ENCODE assay signal across 8 cellular contexts in genomic region chr7:1028775-1029636, GRCh38. TPM values are rescaled to one million over a fixed set of nuclear protein-coding genes. Genes with fewer than 3 reads are reported as not detected.
DNase-seq lines count a peak whose midpoint lies in the region; ATAC-seq and TF ChIP-seq lines count a peak whose summit lies in the region.

No MANE protein-coding gene starts in this region.

- H3K27me3 ChIP-seq in thyroid gland = no peaks in the 10 kb centered on the region

- POLR2A ChIA-PET in activated naive CD8-positive, alpha-beta T cell treated with anti-CD3 and anti-CD28 coated beads, Interleukin-2, amount 10 ng/mL, durations not matched to agents 7 days and 5 days (lab: Charles Lee) = interaction anchor here (0.6 to 0.8 kb wide), 2 partner anchors 14 to 32 kb away, joined by 3 read pairs; no protein-coding TSS in a partner anchor

- TF ChIP-seq POLR2A in thyroid gland (IDR thresholded peaks at IDR 0.05) = no peak

- H3K36me3 Mint-ChIP-seq in activated naive CD8-positive, alpha-beta T cell treated with anti-CD3 and anti-CD28 coated beads, Interleukin-2, amount 10 ng/mL, durations not matched to agents 7 days and 5 days = peaks cover 1% of the 10 kb centered on the region
- H3K36me3 Mint-ChIP-seq in glutamatergic neuron (ENCODE audit: unreplicated experiment) = peaks cover under 1% of the 10 kb centered on the region

- H3K27ac ChIP-seq in thyroid gland = peak overlapping the region; percentile 88 to 96 (median 93)

- intact Hi-C loops in thyroid gland (cut with DNase I) = no loop called here

- no peaks in the 10 kb centered on the region for H3K9me3 ChIP-seq in thyroid gland

- peaks cover 0 to 6% of the 10 kb centered on the region in 2 donors for H3K36me3 ChIP-seq in thyroid gland

- H3K4me1 Mint-ChIP-seq in activated naive CD8-positive, alpha-beta T cell treated with anti-CD3 and anti-CD28 coated beads, Interleukin-2, amount 10 ng/mL, durations not matched to agents 7 days and 5 days = peaks cover 23% of the 10 kb centered on the region
- peaks cover 27% of the 10 kb centered on the region for H3K4me1 Mint-ChIP-seq in glutamatergic neuron (ENCODE audit: low read depth, unreplicated experiment)

- H3K4me3 ChIP-seq in thyroid gland (replicated peaks in 1 of 3) = peak overlapping the region in 1 of 3 donors; percentile 90

- TF ChIP-seq CTCF in glutamatergic neuron (IDR thresholded peaks at IDR 0.05; ENCODE audit: partially characterized antibody, unreplicated experiment) (no peak), omental fat pad (IDR thresholded peaks at IDR 0.05) (no peak), thyroid gland (IDR thresholded peaks at IDR 0.05) (no peak)

- H3K27me3 Mint-ChIP-seq in activated naive CD8-positive, alpha-beta T cell treated with anti-CD3 and anti-CD28 coated beads, Interleukin-2, amount 10 ng/mL, durations not matched to agents 7 days and 5 days = no peaks in the 10 kb centered on the region
- peaks cover 8% of the 10 kb centered on the region for H3K27me3 Mint-ChIP-seq in glutamatergic neuron (ENCODE audit: unreplicated experiment)

- WGBS in thyroid gland, 2 donors = 55 to 88% methylated on average over 10 to 14 of the region's 18 CpGs

- peak overlapping the region; percentile 86 for H3K4me3 Mint-ChIP-seq in activated naive CD8-positive, alpha-beta T cell treated with anti-CD3 and anti-CD28 coated beads, Interleukin-2, amount 10 ng/mL, durations not matched to agents 7 days and 5 days
- peak overlapping the region; percentile 74 for H3K4me3 Mint-ChIP-seq in glutamatergic neuron (ENCODE audit: unreplicated experiment)

- peak; percentile 94 for ATAC-seq in SK-N-SH treated with all-trans-retinoic acid at 6 μM for 48 hours
- peak; percentile 62 for ATAC-seq in activated naive CD8-positive, alpha-beta T cell treated with anti-CD3 and anti-CD28 coated beads, Interleukin-2, amount 10 ng/mL, durations not matched to agents 7 days and 5 days (ENCODE audit: low read depth)
- peak; percentile 90 for ATAC-seq in omental fat pad (ENCODE audit: low FRiP score)
- ATAC-seq in HG03108 (IDR thresholded peaks at IDR 0.05; ENCODE audit: unreplicated experiment) = no peak

- no peaks in the 10 kb centered on the region for H3K9me3 Mint-ChIP-seq in activated naive CD8-positive, alpha-beta T cell treated with anti-CD3 and anti-CD28 coated beads, Interleukin-2, amount 10 ng/mL, durations not matched to agents 7 days and 5 days
- peaks cover 14% of the 10 kb centered on the region for H3K9me3 Mint-ChIP-seq in glutamatergic neuron (ENCODE audit: unreplicated experiment)

- peaks cover 8 to 22% of the 10 kb centered on the region in 2 donors for H3K4me1 ChIP-seq in thyroid gland

- peak overlapping the region; percentile 86 for H3K27ac Mint-ChIP-seq in activated naive CD8-positive, alpha-beta T cell treated with anti-CD3 and anti-CD28 coated beads, Interleukin-2, amount 10 ng/mL, durations not matched to agents 7 days and 5 days
- H3K27ac Mint-ChIP-seq in glutamatergic neuron (ENCODE audit: unreplicated experiment) = peak overlapping the region; percentile 75

- peak; percentile 98 for DNase-seq in Daoy (ENCODE audit: low read depth)
- peak; percentile 99 for DNase-seq in HuH-7.5 (ENCODE audit: low spot score)
- DNase-seq in activated naive CD8-positive, alpha-beta T cell treated with anti-CD3 and anti-CD28 coated beads, Interleukin-2, amount 10 ng/mL, durations not matched to agents 7 days and 5 days = peak; percentile 60
- DNase-seq in glutamatergic neuron = peak; percentile 56
- DNase-seq in omental fat pad (ENCODE audit: low spot score) = peak; percentile 47
- DNase-seq in thyroid gland = peak; percentile 89 to 91

TF ChIP-seq in SK-N-SH treated with all-trans-retinoic acid at 6 μM for 48 hours, 23 proteins besides CTCF, POLR2A, EP300 and RAD21:
- no peak for TF ChIP-seq PPARA (CRISPR knock-in tag; IDR thresholded peaks at IDR 0.05; ENCODE audit: borderline replicate concordance)
- no peak for TF ChIP-seq BACH2 (CRISPR knock-in tag; IDR thresholded peaks at IDR 0.05; ENCODE audit: borderline replicate concordance)
- no peak for TF ChIP-seq TSHZ2 (CRISPR knock-in tag; IDR thresholded peaks at IDR 0.05)
- no peak for TF ChIP-seq ZNF70 (CRISPR knock-in tag; IDR thresholded peaks at IDR 0.05)
- no peak for TF ChIP-seq TOX (CRISPR knock-in tag; IDR thresholded peaks at IDR 0.05; ENCODE audit: borderline replicate concordance)
- TF ChIP-seq ZNF565 (CRISPR knock-in tag; conservative IDR thresholded peaks at IDR 0.05; ENCODE audit: low read depth) = no peak
- TF ChIP-seq CSDC2 (CRISPR knock-in tag; IDR thresholded peaks at IDR 0.05) = no peak
- TF ChIP-seq ZC3H10 (CRISPR knock-in tag; IDR thresholded peaks at IDR 0.05) = no peak
- no peak for TF ChIP-seq SNAI2 (CRISPR knock-in tag; IDR thresholded peaks at IDR 0.05)
- no peak for TF ChIP-seq ZNF8 (CRISPR knock-in tag; IDR thresholded peaks at IDR 0.05)

RNA-seq across cellular contexts. Expression of gene GPR146, which starts 15.3 kb away (rescaled TPM):
- total RNA-seq in Daoy (2014; rRNA removed; shearing (Covaris generic)) = 0.17 and 1.1 TPM in 2 replicates
- 1 to 10 TPM; 2.1 to 4.1 TPM for total RNA-seq in activated naive CD8-positive, alpha-beta T cell treated with anti-CD3 and anti-CD28 coated beads, Interleukin-2, amount 10 ng/mL, durations not matched to agents 7 days and 5 days
- total RNA-seq in glutamatergic neuron (ENCODE audit: unreplicated experiment) (3.1 TPM), omental fat pad (10 to 100 TPM; 29.6 to 89.8 (median 56.9) TPM), thyroid gland (10 to 100 TPM in 3 of 4 donors, 1 to 10 TPM in 1; 8.7 to 49.4 (median 32.7) TPM)

RNA-seq across cellular contexts. Expression of gene CYP2W1, which starts 46.0 kb away (rescaled TPM):
- total RNA-seq in Daoy (2014; rRNA removed; shearing (Covaris generic)) = not detected in 2 replicates
- total RNA-seq in activated naive CD8-positive, alpha-beta T cell treated with anti-CD3 and anti-CD28 coated beads, Interleukin-2, amount 10 ng/mL, durations not matched to agents 7 days and 5 days = not detected
- total RNA-seq in glutamatergic neuron (ENCODE audit: unreplicated experiment) (1.3 TPM), omental fat pad (not detected), thyroid gland (not detected)

RNA-seq across cellular contexts. Expression of gene COX19, which starts 53.7 kb away (rescaled TPM):
- total RNA-seq in Daoy (2014; rRNA removed; shearing (Covaris generic)) = 8.9 and 11.5 TPM in 2 replicates
- 10 to 100 TPM; 26.2 to 29.3 TPM for total RNA-seq in activated naive CD8-positive, alpha-beta T cell treated with anti-CD3 and anti-CD28 coated beads, Interleukin-2, amount 10 ng/mL, durations not matched to agents 7 days and 5 days
- total RNA-seq in glutamatergic neuron (ENCODE audit: unreplicated experiment) = 18.4 TPM
- total RNA-seq in omental fat pad = 10 to 100 TPM in 2 of 4 donors, 1 to 10 TPM in 2; 8.1 to 16.9 (median 10.0) TPM
- total RNA-seq in thyroid gland = 10 to 100 TPM in 3 of 4 donors, 1 to 10 TPM in 1; 8.2 to 28.2 (median 17.8) TPM

RNA-seq across cellular contexts. Expression of gene GPER1, which starts 58.9 kb away (rescaled TPM):
- 0.40 and 4.5 TPM in 2 replicates for total RNA-seq in Daoy (2014; rRNA removed; shearing (Covaris generic))
- total RNA-seq in activated naive CD8-positive, alpha-beta T cell treated with anti-CD3 and anti-CD28 coated beads, Interleukin-2, amount 10 ng/mL, durations not matched to agents 7 days and 5 days = under 1 TPM; 0.19 to 0.26 TPM
- total RNA-seq in glutamatergic neuron (ENCODE audit: unreplicated experiment) (0.59 TPM), omental fat pad (10 to 100 TPM in 1 of 4 donors, 1 to 10 TPM in 3; 3.2 to 18.9 (median 4.1) TPM), thyroid gland (10 to 100 TPM; 12.5 to 29.2 (median 21.2) TPM)

Comparison
In these comparisons a context has a peak if more than half of its experiments do, and no peak if none do; other contexts are left out.
1. DNase-seq: peak in every context shown above with its lines; median percentile 99 in HuH-7.5; 98 in Daoy; 90 in thyroid gland; 60 in activated naive CD8-positive, alpha-beta T cell treated with anti-CD3 and anti-CD28 coated beads, Interleukin-2, amount 10 ng/mL, durations not matched to agents 7 days and 5 days; 56 in glutamatergic neuron; 47 in omental fat pad.